In genomic region chr1:224819861-224820260, GRCh38 we compare ENCODE assay signal across 37 cellular contexts.
"Had no signal": no experiment of that assay in that cellular context is flagged by ENCODE, and none has a peak within 500 bp of the region (broad histone marks: within the 10 kb centered on the region; RNA-seq: fewer than 3 reads in every experiment).

No MANE protein-coding gene starts in this region.

- H3K4me1 ChIP-seq: adrenal gland, ascending aorta, body of pancreas, breast epithelium had no signal

- H3K27ac ChIP-seq: adrenal gland, ascending aorta, body of pancreas, brain microvascular endothelial cell, breast epithelium, cardiac muscle cell had no signal

- H3K4me1 Mint-ChIP-seq: activated naive CD4-positive, alpha-beta T cell treated with anti-CD3 and anti-CD28 coated beads, Interleukin-2, amount 50 U/mL, for 24 hours; activated naive CD8-positive, alpha-beta T cell treated with anti-CD3 and anti-CD28 coated beads for 36 hours; activated naive CD8-positive, alpha-beta T cell treated with anti-CD3 and anti-CD28 coated beads, Interleukin-2, amount 10 ng/mL, durations not matched to agents 7 days and 5 days; activated naive CD8-positive, alpha-beta T cell treated with anti-CD3 and anti-CD28 coated beads, Interleukin-2, amount 50 U/mL, for 24 hours; activated T-helper 17 cell treated with anti-CD3 and anti-CD28 coated beads, Interleukin-2, amount 50 U/mL, for 72 hours; brain; central memory CD8-positive, alpha-beta T cell had no signal

- H3K36me3 ChIP-seq: adrenal gland, ascending aorta, brain microvascular endothelial cell, breast epithelium, cardiac muscle cell had no signal

- H3K9me3 Mint-ChIP-seq: activated T-helper 2 cell treated with anti-CD3 and anti-CD28 coated beads, Interferon-gamma antibody, Interleukin-2, Interleukin-4, amounts not matched to agents 10 μg/mL and 5 μg/mL and 100 μg/mL, durations not matched to agents 14 hours and 24 hours and 36 hours had no signal

- H3K9me3 ChIP-seq: adrenal gland, ascending aorta, body of pancreas had no signal

- H3K4me3 Mint-ChIP-seq: activated naive CD4-positive, alpha-beta T cell treated with anti-CD3 and anti-CD28 coated beads for 36 hours; activated naive CD4-positive, alpha-beta T cell treated with anti-CD3 and anti-CD28 coated beads, Interleukin-2, amount 50 U/mL, for 24 hours; activated naive CD8-positive, alpha-beta T cell; activated naive CD8-positive, alpha-beta T cell treated with anti-CD3 and anti-CD28 coated beads for 36 hours; activated naive CD8-positive, alpha-beta T cell treated with anti-CD3 and anti-CD28 coated beads, Interleukin-2, amount 10 ng/mL, durations not matched to agents 7 days and 5 days; activated naive CD8-positive, alpha-beta T cell treated with anti-CD3 and anti-CD28 coated beads, Interleukin-2, amount 50 U/mL, for 24 hours; activated T-cell treated with anti-CD3 and anti-CD28 coated beads, Interleukin-2, amount 50 U/mL, for 24 hours; activated T-cell treated with anti-CD3 and anti-CD28 coated beads, Interleukin-2, amount 50 U/mL, for 4 hours; activated T-cell treated with anti-CD3 and anti-CD28 coated beads, Interleukin-2, amount 50 U/mL, for 72 hours; activated T-helper 1 cell treated with anti-CD3 and anti-CD28 coated beads, Interleukin-12 subunit alpha, Interleukin-12 subunit beta, Interleukin-2, Interleukin-4 antibody, amounts not matched to agents 30 ng/mL and 10 ng/mL and 1 ng/mL, durations not matched to agents 14 hours and 24 hours and 36 hours; activated T-helper 17 cell treated with anti-CD3 and anti-CD28 coated beads, Interleukin-2, amount 50 U/mL, for 72 hours; brain; central memory CD8-positive, alpha-beta T cell had no signal

- DNase-seq: activated effector memory CD4-positive, alpha-beta T cell treated with anti-CD3 and anti-CD28 coated beads, Interleukin-2, amount 50 U/mL, for 16 hours; activated effector memory CD4-positive, alpha-beta T cell treated with Interleukin-2 at 50 U/mL for 16 hours; activated gamma-delta T cell; activated gamma-delta T cell treated with Interleukin-2 at 50 U/mL for 16 hours; activated naive CD4-positive, alpha-beta T cell; activated naive CD4-positive, alpha-beta T cell treated with anti-CD3 and anti-CD28 coated beads for 36 hours; activated naive CD4-positive, alpha-beta T cell treated with anti-CD3 and anti-CD28 coated beads, Interleukin-2, amount 50 U/mL, for 16 hours; activated naive CD4-positive, alpha-beta T cell treated with Interleukin-2 at 50 U/mL for 16 hours; activated naive CD8-positive, alpha-beta T cell treated with anti-CD3 and anti-CD28 coated beads for 36 hours; activated naive CD8-positive, alpha-beta T cell treated with anti-CD3 and anti-CD28 coated beads, Interleukin-2, amount 10 ng/mL, durations not matched to agents 7 days and 5 days; activated naive CD8-positive, alpha-beta T cell treated with anti-CD3 and anti-CD28 coated beads, Interleukin-2, amount 50 U/mL, for 24 hours; activated T-cell treated with anti-CD3 and anti-CD28 coated beads for 4 hours; activated T-cell treated with anti-CD3 and anti-CD28 coated beads, Interleukin-2, amount 50 U/mL, for 1 hour; activated T-cell treated with anti-CD3 and anti-CD28 coated beads, Interleukin-2, amount 50 U/mL, for 24 hours; activated T-cell treated with anti-CD3 and anti-CD28 coated beads, Interleukin-2, amount 50 U/mL, for 4 hours; activated T-cell treated with anti-CD3 and anti-CD28 coated beads, Interleukin-2, amount 50 U/mL, for 48 hours; activated T-cell treated with anti-CD3 and anti-CD28 coated beads, Interleukin-2, amount 50 U/mL, for 72 hours; adrenal gland; amniotic stem cell; amygdala; anterior cingulate cortex; body of pancreas; brain microvascular endothelial cell; caudate nucleus; central memory CD4-positive, alpha-beta T cell; cerebellar nuclear complex had no signal

- H3K27me3 ChIP-seq: adrenal gland, ascending aorta, body of pancreas, brain microvascular endothelial cell, breast epithelium, cardiac muscle cell had no signal

- H3K27ac Mint-ChIP-seq: activated naive CD4-positive, alpha-beta T cell treated with anti-CD3 and anti-CD28 coated beads for 36 hours; activated naive CD4-positive, alpha-beta T cell treated with anti-CD3 and anti-CD28 coated beads, Interleukin-2, amount 50 U/mL, for 24 hours; activated naive CD4-positive, alpha-beta T cell treated with anti-CD3 and anti-CD28 coated beads, Interleukin-2, amount 50 U/mL, for 72 hours; activated naive CD8-positive, alpha-beta T cell; activated naive CD8-positive, alpha-beta T cell treated with anti-CD3 and anti-CD28 coated beads for 36 hours; activated naive CD8-positive, alpha-beta T cell treated with anti-CD3 and anti-CD28 coated beads, Interleukin-2, amount 10 ng/mL, durations not matched to agents 7 days and 5 days; activated naive CD8-positive, alpha-beta T cell treated with anti-CD3 and anti-CD28 coated beads, Interleukin-2, amount 50 U/mL, for 24 hours; activated T-cell treated with anti-CD3 and anti-CD28 coated beads, Interleukin-2, amount 50 U/mL, for 24 hours; activated T-cell treated with anti-CD3 and anti-CD28 coated beads, Interleukin-2, amount 50 U/mL, for 72 hours; activated T-helper 1 cell treated with anti-CD3 and anti-CD28 coated beads, Interleukin-12 subunit alpha, Interleukin-12 subunit beta, Interleukin-2, Interleukin-4 antibody, amounts not matched to agents 30 ng/mL and 10 ng/mL and 1 ng/mL, durations not matched to agents 14 hours and 24 hours and 36 hours; activated T-helper 17 cell treated with anti-CD3 and anti-CD28 coated beads, Interleukin-2, amount 50 U/mL, for 72 hours; activated T-helper 2 cell treated with anti-CD3 and anti-CD28 coated beads, Interferon-gamma antibody, Interleukin-2, Interleukin-4, amounts not matched to agents 10 μg/mL and 5 μg/mL and 100 μg/mL, durations not matched to agents 14 hours and 24 hours and 36 hours; brain had no signal

- H3K36me3 Mint-ChIP-seq: activated naive CD4-positive, alpha-beta T cell treated with anti-CD3 and anti-CD28 coated beads, Interleukin-2, amount 50 U/mL, for 24 hours; activated naive CD8-positive, alpha-beta T cell; activated naive CD8-positive, alpha-beta T cell treated with anti-CD3 and anti-CD28 coated beads for 36 hours; activated naive CD8-positive, alpha-beta T cell treated with anti-CD3 and anti-CD28 coated beads, Interleukin-2, amount 10 ng/mL, durations not matched to agents 7 days and 5 days; brain had no signal

- ATAC-seq: activated naive CD4-positive, alpha-beta T cell treated with anti-CD3 and anti-CD28 coated beads, Interleukin-2, amount 50 U/mL, for 72 hours; activated naive CD8-positive, alpha-beta T cell treated with anti-CD3 and anti-CD28 coated beads, Interleukin-2, amount 50 U/mL, for 24 hours; activated T-cell treated with anti-CD3 and anti-CD28 coated beads, Interleukin-2, amount 50 U/mL, for 4 hours; activated T-cell treated with anti-CD3 and anti-CD28 coated beads, Interleukin-2, amount 50 U/mL, for 72 hours; activated T-helper 17 cell treated with anti-CD3 and anti-CD28 coated beads, Interleukin-2, amount 50 U/mL, for 72 hours; body of pancreas had no signal

- H3K4me3 ChIP-seq: adrenal gland, ascending aorta, body of pancreas, breast epithelium, cardiac muscle cell had no signal
